ENCODE assay signal across 15 cellular contexts in genomic region chr6:129957941-129958898, GRCh38.
DNase-seq lines count a peak whose midpoint lies in the region; ATAC-seq, FAIRE-seq and TF ChIP-seq lines count a peak whose summit lies in the region.
"Had no signal": no experiment of that assay in that cellular context is flagged by ENCODE, and none has a peak within 500 bp of the region (broad histone marks: within the 10 kb centered on the region; RNA-seq: fewer than 3 reads in every experiment).

No MANE protein-coding gene starts in this region.

- H3K4me3 ChIP-seq in HepG2 (replicated peaks in 1 of 3; ENCODE audit: insufficient read depth in 1 of 3, low read depth in 2 of 3, low read length in 3 of 3) (no peak overlapping the region), upper lobe of left lung (no peak overlapping the region)
- H3K4me3 ChIP-seq: BLaER1 treated with 17β-estradiol and CSF1 and Interleukin-3, amounts not matched to agents 10 nM and 100 nM; HAP-1 had no signal

- H3K9me3 ChIP-seq in HepG2 (ENCODE audit: low read length) (no peaks in the 10 kb centered on the region), upper lobe of left lung (no peaks in the 10 kb centered on the region)
- H3K9me3 ChIP-seq: HAP-1 had no signal

- no peaks in the 10 kb centered on the region for H3K9me3 Mint-ChIP-seq in natural killer cell treated with Interleukin-12 subunit alpha and Interleukin-12 subunit beta and Interleukin-15 and Interleukin-18, amount 100 ng/mL, for 72 hours
- H3K9me3 Mint-ChIP-seq in natural killer cell: no peaks in the 10 kb centered on the region
- no peaks in the 10 kb centered on the region for H3K9me3 Mint-ChIP-seq in activated T-cell treated with anti-CD3 and anti-CD28 coated beads, Interleukin-2, amount 50 U/mL, for 4 hours

- H3K4me1 ChIP-seq in HepG2 (ENCODE audit: insufficient read depth, low read length) (no peaks in the 10 kb centered on the region), upper lobe of left lung (no peaks in the 10 kb centered on the region)
- H3K4me1 ChIP-seq: BLaER1 treated with 17β-estradiol and CSF1 and Interleukin-3, amounts not matched to agents 10 nM and 100 nM; HAP-1 had no signal

- peak; percentile 46 to 50 for ATAC-seq in natural killer cell treated with Interleukin-12 subunit alpha and Interleukin-12 subunit beta and Interleukin-15 and Interleukin-18, amount 100 ng/mL, for 72 hours
- ATAC-seq in natural killer cell: no peak
- ATAC-seq in HepG2: peak; percentile 45; the same call in 2 of the 3 replicates
- ATAC-seq in upper lobe of left lung (ENCODE audit: low FRiP score in 2 of 2): peak; percentile 14 to 36
- ATAC-seq in activated T-cell treated with anti-CD3 and anti-CD28 coated beads, Interleukin-2, amount 50 U/mL, for 4 hours: no peak

- no peaks in the 10 kb centered on the region for H3K36me3 Mint-ChIP-seq in natural killer cell treated with Interleukin-12 subunit alpha and Interleukin-12 subunit beta and Interleukin-15 and Interleukin-18, amount 100 ng/mL, for 72 hours
- no peaks in the 10 kb centered on the region for H3K36me3 Mint-ChIP-seq in natural killer cell
- H3K36me3 Mint-ChIP-seq in activated T-cell treated with anti-CD3 and anti-CD28 coated beads, Interleukin-2, amount 50 U/mL, for 4 hours (ENCODE audit: insufficient read depth): no peaks in the 10 kb centered on the region
- H3K36me3 Mint-ChIP-seq: CD4-positive, CD25-positive, alpha-beta regulatory T cell had no signal

- no peak overlapping the region for H3K27ac ChIP-seq in HepG2 (ENCODE audit: extremely low read length, insufficient read depth, low read length)
- H3K27ac ChIP-seq in upper lobe of left lung: no peak overlapping the region
- H3K27ac ChIP-seq: BLaER1 treated with 17β-estradiol and CSF1 and Interleukin-3, amounts not matched to agents 10 nM and 100 nM had no signal

- no TSS peak for BruUV-seq in HepG2 (replicated peaks; lab: Mats Ljungman, UMichigan)

- POLR2A ChIA-PET in HepG2 (lab: Yijun Ruan, JAX): no interaction called here

- no peak for TF ChIP-seq RAD21 in HepG2 (CRISPR knock-in tag; IDR thresholded peaks at IDR 0.05)

- TF ChIP-seq EP300 in HepG2 (IDR thresholded peaks at IDR 0.05; ENCODE audit: low read depth in 2 of 2, low read length in 2 of 2): no peak
- no peak for TF ChIP-seq EP300 in HepG2 (CRISPR knock-in tag; IDR thresholded peaks at IDR 0.05; ENCODE audit: borderline replicate concordance)
- no peak for TF ChIP-seq EP300 in upper lobe of left lung (IDR thresholded peaks at IDR 0.05)

- H3K27ac Mint-ChIP-seq in natural killer cell treated with Interleukin-12 subunit alpha and Interleukin-12 subunit beta and Interleukin-15 and Interleukin-18, amount 100 ng/mL, for 72 hours: no peak overlapping the region
- no peak overlapping the region for H3K27ac Mint-ChIP-seq in natural killer cell
- H3K27ac Mint-ChIP-seq: CD4-positive, CD25-positive, alpha-beta regulatory T cell had no signal

- H4K20me1 ChIP-seq in HepG2 (ENCODE audit: insufficient read depth, low read length): no peaks in the 10 kb centered on the region
- H4K20me1 ChIP-seq: BLaER1 treated with 17β-estradiol and CSF1 and Interleukin-3, amounts not matched to agents 10 nM and 100 nM had no signal

- no peak for FAIRE-seq in HepG2 (lab: Jason Lieb, UNC)
- FAIRE-seq: GM19239, H1 had no signal

- TF ChIP-seq POLR2A in HepG2 (IDR thresholded peaks at IDR 0.05; ENCODE audit: insufficient read depth in 1 of 2, low read depth in 2 of 2, low read length in 2 of 2) (no peak), upper lobe of left lung (IDR thresholded peaks at IDR 0.05) (no peak)

- no peaks in the 10 kb centered on the region for H3K4me1 Mint-ChIP-seq in natural killer cell treated with Interleukin-12 subunit alpha and Interleukin-12 subunit beta and Interleukin-15 and Interleukin-18, amount 100 ng/mL, for 72 hours (ENCODE audit: low read depth in 2 of 2)
- H3K4me1 Mint-ChIP-seq in natural killer cell: no peaks in the 10 kb centered on the region
- H3K4me1 Mint-ChIP-seq in activated T-cell treated with anti-CD3 and anti-CD28 coated beads, Interleukin-2, amount 50 U/mL, for 4 hours (ENCODE audit: low read depth): no peaks in the 10 kb centered on the region
- H3K4me1 Mint-ChIP-seq: CD4-positive, CD25-positive, alpha-beta regulatory T cell had no signal

- H3K27me3 ChIP-seq in HepG2 (ENCODE audit: control insufficient read depth in 1 of 2, insufficient read depth in 2 of 2, low read length in 2 of 2) (peaks cover 0 to 2% of the 10 kb centered on the region in 2 experiments; a peak in 2 of 5 replicates), upper lobe of left lung (no peaks in the 10 kb centered on the region)
- H3K27me3 ChIP-seq: BLaER1 treated with 17β-estradiol and CSF1 and Interleukin-3, amounts not matched to agents 10 nM and 100 nM had no signal

- H3K9ac ChIP-seq in HepG2 (ENCODE audit: insufficient read depth, low read depth, low read length): no peak overlapping the region
- H3K9ac ChIP-seq: BLaER1 treated with 17β-estradiol and CSF1 and Interleukin-3, amounts not matched to agents 10 nM and 100 nM had no signal

- intact Hi-C loops in natural killer cell (cut with micrococcal nuclease) (no loop called here), HepG2 (cut with micrococcal nuclease; ENCODE audit: unreplicated experiment) (no loop called here)

- 19% methylated on average over 9 of the region's 19 CpGs for WGBS in HepG2 (ENCODE audit: low lambda C conversion rate)
- 96 to 98% methylated on average over 4 to 17 of the region's 19 CpGs for WGBS in upper lobe of left lung, 2 donors

- no peak for DNase-seq in natural killer cell treated with Interleukin-12 subunit alpha and Interleukin-12 subunit beta and Interleukin-15 and Interleukin-18, amount 100 ng/mL, for 72 hours (ENCODE audit: low spot score)
- DNase-seq in natural killer cell (no peak), HepG2 (ENCODE audit: low spot score) (no peak), upper lobe of left lung (peak in 1 of 2 donors; percentile 56), NCI-H748 (lab: John Stamatoyannopoulos, UW; ENCODE audit: unreplicated experiment) (no peak)
- DNase-seq in activated T-cell treated with anti-CD3 and anti-CD28 coated beads, Interleukin-2, amount 50 U/mL, for 48 hours: no peak
- DNase-seq in activated T-cell treated with anti-CD3 and anti-CD28 coated beads, Interleukin-2, amount 50 U/mL, for 4 hours: no peak
- DNase-seq: ACHN; CD4-positive, CD25-positive, alpha-beta regulatory T cell; DMS53; GF-D8 had no signal

- H3K27me3 Mint-ChIP-seq in natural killer cell treated with Interleukin-12 subunit alpha and Interleukin-12 subunit beta and Interleukin-15 and Interleukin-18, amount 100 ng/mL, for 72 hours: peaks cover 6 to 8% of the 10 kb centered on the region in 2 donors
- H3K27me3 Mint-ChIP-seq in natural killer cell (ENCODE audit: low read depth in 2 of 2): peaks cover 5 to 6% of the 10 kb centered on the region in 2 donors
- H3K27me3 Mint-ChIP-seq in activated T-cell treated with anti-CD3 and anti-CD28 coated beads, Interleukin-2, amount 50 U/mL, for 4 hours (ENCODE audit: low read depth): peaks cover under 1% of the 10 kb centered on the region

- H3K4me3 Mint-ChIP-seq in natural killer cell treated with Interleukin-12 subunit alpha and Interleukin-12 subunit beta and Interleukin-15 and Interleukin-18, amount 100 ng/mL, for 72 hours: no peak overlapping the region
- H3K4me3 Mint-ChIP-seq in natural killer cell: no peak overlapping the region
- no peak overlapping the region for H3K4me3 Mint-ChIP-seq in activated T-cell treated with anti-CD3 and anti-CD28 coated beads, Interleukin-2, amount 50 U/mL, for 4 hours
- H3K4me3 Mint-ChIP-seq: CD4-positive, CD25-positive, alpha-beta regulatory T cell had no signal

- no peak overlapping the region for H2AFZ ChIP-seq in HepG2 (ENCODE audit: low read length)

- CTCF ChIA-PET in HepG2 (lab: Yijun Ruan, JAX; ENCODE audit: low intra/inter-chr PET ratio, low total read pairs): no interaction called here

- in situ Hi-C loops in HepG2 (cut with HindIII; ENCODE audit: extremely low pct_ligation_motif_present, low pct_unique_long_range_greater_than_20kb): no loop called here

- no peak for TF ChIP-seq CTCF in natural killer cell (IDR thresholded peaks at IDR 0.05)
- TF ChIP-seq CTCF in HepG2 (CRISPR knock-in tag; IDR thresholded peaks at IDR 0.05): no peak
- no peak for TF ChIP-seq CTCF in upper lobe of left lung (IDR thresholded peaks at IDR 0.05)

- H3K4me2 ChIP-seq in HepG2 (ENCODE audit: low read depth, low read length): no peak overlapping the region
- H3K4me2 ChIP-seq: BLaER1 treated with 17β-estradiol and CSF1 and Interleukin-3, amounts not matched to agents 10 nM and 100 nM had no signal

- H3K36me3 ChIP-seq in HepG2 (replicated peaks in 1 of 2; ENCODE audit: control insufficient read depth in 1 of 2, insufficient read depth in 2 of 2, low read length in 2 of 2): no peaks in the 10 kb centered on the region
- H3K36me3 ChIP-seq in upper lobe of left lung: no peaks in the 10 kb centered on the region
- H3K36me3 ChIP-seq: BLaER1 treated with 17β-estradiol and CSF1 and Interleukin-3, amounts not matched to agents 10 nM and 100 nM; HAP-1 had no signal

- no peaks in the 10 kb centered on the region for H3K79me2 ChIP-seq in HepG2 (ENCODE audit: insufficient read depth, low read length)

TF ChIP-seq in HepG2, 621 proteins besides CTCF, POLR2A, EP300 and RAD21 (continues in another document):
- TF ChIP-seq GABPB1 (CRISPR knock-in tag; IDR thresholded peaks at IDR 0.05) (no peak), ZBTB46 (CRISPR knock-in tag; IDR thresholded peaks at IDR 0.05; ENCODE audit: borderline replicate concordance) (no peak)

Comparison
In these comparisons a context has a peak if more than half of its experiments do, and no peak if none do; other contexts are left out.
1. ATAC-seq: peak in natural killer cell treated with Interleukin-12 subunit alpha and Interleukin-12 subunit beta and Interleukin-15 and Interleukin-18, amount 100 ng/mL, for 72 hours (2 of 2), HepG2 (single experiment) and upper lobe of left lung (2 of 2); none in natural killer cell (0 of 3) and activated T-cell treated with anti-CD3 and anti-CD28 coated beads, Interleukin-2, amount 50 U/mL, for 4 hours (0 of 2).